In the genomic region with DNA sequence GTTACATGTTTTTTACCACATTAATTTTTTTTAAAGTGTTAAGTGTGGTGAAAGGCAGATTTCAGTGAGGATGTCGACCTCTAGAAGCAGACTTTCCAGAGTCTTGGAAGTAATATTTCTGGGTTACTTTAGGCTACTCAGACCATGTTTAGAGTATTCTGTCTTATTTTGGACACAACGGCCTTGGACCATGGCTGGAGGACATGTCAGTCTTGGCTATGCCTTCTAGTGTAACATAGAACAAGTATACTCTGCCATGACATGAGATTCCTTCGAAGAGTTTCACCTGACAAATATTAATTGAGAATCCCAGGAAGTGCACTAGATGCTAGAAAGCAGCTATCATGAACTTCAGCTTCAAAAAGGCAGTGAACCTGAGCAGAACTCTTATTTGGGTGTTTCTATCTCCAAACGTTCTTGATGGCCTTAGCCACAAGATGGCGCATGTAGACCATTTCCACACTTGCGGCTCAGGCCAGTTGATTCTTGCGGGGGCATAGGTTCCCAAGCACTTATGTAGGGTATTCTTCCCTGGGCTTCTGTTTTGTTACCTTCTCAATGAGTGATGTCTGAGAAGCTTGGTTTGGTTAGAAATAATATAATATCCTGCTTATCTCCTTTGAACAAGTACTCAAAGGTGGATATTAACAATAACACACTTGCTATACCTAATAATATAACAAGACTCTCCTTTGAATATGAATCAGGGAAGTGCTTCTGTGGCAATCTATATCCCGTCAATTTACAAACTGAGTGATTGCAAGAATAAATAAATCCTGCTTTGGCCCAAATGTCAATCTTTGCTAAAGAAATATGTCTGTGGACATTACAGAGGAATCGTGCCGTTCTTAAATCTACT, we compare ENCODE assay signal across 1 cellular context.
TF ChIP-seq lines count a peak whose summit lies in the region.

No MANE protein-coding gene starts in this region.

TF ChIP-seq in GM12878, 131 proteins besides CTCF, POLR2A, EP300 and RAD21 (continued from another document):
- TF ChIP-seq, protein P1, sequence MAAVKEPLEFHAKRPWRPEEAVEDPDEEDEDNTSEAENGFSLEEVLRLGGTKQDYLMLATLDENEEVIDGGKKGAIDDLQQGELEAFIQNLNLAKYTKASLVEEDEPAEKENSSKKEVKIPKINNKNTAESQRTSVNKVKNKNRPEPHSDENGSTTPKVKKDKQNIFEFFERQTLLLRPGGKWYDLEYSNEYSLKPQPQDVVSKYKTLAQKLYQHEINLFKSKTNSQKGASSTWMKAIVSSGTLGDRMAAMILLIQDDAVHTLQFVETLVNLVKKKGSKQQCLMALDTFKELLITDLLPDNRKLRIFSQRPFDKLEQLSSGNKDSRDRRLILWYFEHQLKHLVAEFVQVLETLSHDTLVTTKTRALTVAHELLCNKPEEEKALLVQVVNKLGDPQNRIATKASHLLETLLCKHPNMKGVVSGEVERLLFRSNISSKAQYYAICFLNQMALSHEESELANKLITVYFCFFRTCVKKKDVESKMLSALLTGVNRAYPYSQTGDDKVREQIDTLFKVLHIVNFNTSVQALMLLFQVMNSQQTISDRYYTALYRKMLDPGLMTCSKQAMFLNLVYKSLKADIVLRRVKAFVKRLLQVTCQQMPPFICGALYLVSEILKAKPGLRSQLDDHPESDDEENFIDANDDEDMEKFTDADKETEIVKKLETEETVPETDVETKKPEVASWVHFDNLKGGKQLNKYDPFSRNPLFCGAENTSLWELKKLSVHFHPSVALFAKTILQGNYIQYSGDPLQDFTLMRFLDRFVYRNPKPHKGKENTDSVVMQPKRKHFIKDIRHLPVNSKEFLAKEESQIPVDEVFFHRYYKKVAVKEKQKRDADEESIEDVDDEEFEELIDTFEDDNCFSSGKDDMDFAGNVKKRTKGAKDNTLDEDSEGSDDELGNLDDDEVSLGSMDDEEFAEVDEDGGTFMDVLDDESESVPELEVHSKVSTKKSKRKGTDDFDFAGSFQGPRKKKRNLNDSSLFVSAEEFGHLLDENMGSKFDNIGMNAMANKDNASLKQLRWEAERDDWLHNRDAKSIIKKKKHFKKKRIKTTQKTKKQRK (IDR thresholded peaks at IDR 0.05; ENCODE audit: low read depth, low read length) = no peak
- TF ChIP-seq, protein P2, sequence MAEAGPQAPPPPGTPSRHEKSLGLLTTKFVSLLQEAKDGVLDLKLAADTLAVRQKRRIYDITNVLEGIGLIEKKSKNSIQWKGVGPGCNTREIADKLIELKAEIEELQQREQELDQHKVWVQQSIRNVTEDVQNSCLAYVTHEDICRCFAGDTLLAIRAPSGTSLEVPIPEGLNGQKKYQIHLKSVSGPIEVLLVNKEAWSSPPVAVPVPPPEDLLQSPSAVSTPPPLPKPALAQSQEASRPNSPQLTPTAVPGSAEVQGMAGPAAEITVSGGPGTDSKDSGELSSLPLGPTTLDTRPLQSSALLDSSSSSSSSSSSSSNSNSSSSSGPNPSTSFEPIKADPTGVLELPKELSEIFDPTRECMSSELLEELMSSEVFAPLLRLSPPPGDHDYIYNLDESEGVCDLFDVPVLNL (IDR thresholded peaks at IDR 0.05; ENCODE audit: low read depth, low read length) = no peak
- TF ChIP-seq ZNF384 (IDR thresholded peaks at IDR 0.05; ENCODE audit: borderline replicate concordance, low read depth, low read length) = no peak
- 0 out of 2 replicates have a peak, but pooled peaks have one; percentile 33 for TF ChIP-seq RUNX3 (IDR thresholded peaks at IDR 0.05; ENCODE audit: low read length)
- no peak for TF ChIP-seq NFYA (IDR thresholded peaks at IDR 0.05; ENCODE audit: borderline replicate concordance, low read depth, low read length)
- TF ChIP-seq BMI1 (IDR thresholded peaks at IDR 0.05; ENCODE audit: borderline replicate concordance) = no peak
- no peak for TF ChIP-seq ZBED1 (IDR thresholded peaks at IDR 0.05; ENCODE audit: borderline replicate concordance)
- no peak for TF ChIP-seq MTA3 (IDR thresholded peaks at IDR 0.05; ENCODE audit: borderline replicate concordance, low read length)
- no peak for TF ChIP-seq GABPA (IDR thresholded peaks at IDR 0.05; ENCODE audit: low read depth)
- no peak for TF ChIP-seq PML (IDR thresholded peaks at IDR 0.05; ENCODE audit: low read length)
- TF ChIP-seq RCOR1 (conservative IDR thresholded peaks at IDR 0.05; ENCODE audit: low read depth, low read length) = no peak
- TF ChIP-seq HCFC1 (IDR thresholded peaks at IDR 0.05; ENCODE audit: low read length) = no peak
- TF ChIP-seq EZH2 (IDR thresholded peaks at IDR 0.05; ENCODE audit: borderline replicate concordance, control insufficient read depth, low read depth, low read length) = no peak
- TF ChIP-seq BHLHE40 (IDR thresholded peaks at IDR 0.05; ENCODE audit: borderline replicate concordance in 1 of 2, low read depth in 2 of 2, low read length in 1 of 2) = 0 out of 4 replicates have a peak, but pooled peaks of 1 of the 2 experiments have one; percentile 31
- no peak for TF ChIP-seq ETV6 (conservative IDR thresholded peaks at IDR 0.05 in 1 of 2, IDR thresholded peaks at IDR 0.05 in 1 of 2; ENCODE audit: borderline replicate concordance in 1 of 2, low read depth in 1 of 2)
- TF ChIP-seq IKZF2 (IDR thresholded peaks at IDR 0.05) = no peak
- TF ChIP-seq CBX3 (IDR thresholded peaks at IDR 0.05; ENCODE audit: borderline replicate concordance, low read depth) = no peak
- no peak for TF ChIP-seq MTA2 (IDR thresholded peaks at IDR 0.05; ENCODE audit: low read depth)
- TF ChIP-seq SKIL (IDR thresholded peaks at IDR 0.05; ENCODE audit: low read depth, poor library complexity, severe bottlenecking) = no peak
- TF ChIP-seq ASH2L (IDR thresholded peaks at IDR 0.05; ENCODE audit: borderline replicate concordance, low read depth) = no peak
- TF ChIP-seq SP1 (IDR thresholded peaks at IDR 0.05; ENCODE audit: low read depth, low read length) = no peak
- no peak for TF ChIP-seq ZNF274 (IDR thresholded peaks at IDR 0.05; ENCODE audit: insufficient read depth, insufficient read length)
- TF ChIP-seq USF1 (IDR thresholded peaks at IDR 0.05; ENCODE audit: borderline replicate concordance, extremely low read length, insufficient read depth, low read depth, low read length) = no peak
- TF ChIP-seq EGR1 (IDR thresholded peaks at IDR 0.05; ENCODE audit: borderline replicate concordance in 1 of 2, low read depth in 2 of 2, low read length in 2 of 2) = peak in 1 of 2 experiments; percentile 41; a peak in 1 of 3 replicates
- no peak for TF ChIP-seq SRF (IDR thresholded peaks at IDR 0.05; ENCODE audit: low read depth in 2 of 2, low read length in 2 of 2)
- TF ChIP-seq POLR2AphosphoS5 (IDR thresholded peaks at IDR 0.05; ENCODE audit: low read length) = no peak
- TF ChIP-seq MEF2B (IDR thresholded peaks at IDR 0.05; ENCODE audit: partially characterized antibody, poor library complexity, severe bottlenecking) = no peak
- TF ChIP-seq, protein P3, sequence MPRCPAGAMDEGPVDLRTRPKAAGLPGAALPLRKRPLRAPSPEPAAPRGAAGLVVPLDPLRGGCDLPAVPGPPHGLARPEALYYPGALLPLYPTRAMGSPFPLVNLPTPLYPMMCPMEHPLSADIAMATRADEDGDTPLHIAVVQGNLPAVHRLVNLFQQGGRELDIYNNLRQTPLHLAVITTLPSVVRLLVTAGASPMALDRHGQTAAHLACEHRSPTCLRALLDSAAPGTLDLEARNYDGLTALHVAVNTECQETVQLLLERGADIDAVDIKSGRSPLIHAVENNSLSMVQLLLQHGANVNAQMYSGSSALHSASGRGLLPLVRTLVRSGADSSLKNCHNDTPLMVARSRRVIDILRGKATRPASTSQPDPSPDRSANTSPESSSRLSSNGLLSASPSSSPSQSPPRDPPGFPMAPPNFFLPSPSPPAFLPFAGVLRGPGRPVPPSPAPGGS (IDR thresholded peaks at IDR 0.05; ENCODE audit: borderline replicate concordance, insufficient read depth, low read depth, low read length, poor library complexity, severe bottlenecking) = no peak
